Comparison of ENCODE assay signal across 9 cellular contexts in genomic region chr7:33423646-33424020, GRCh38.
DNase-seq lines count a peak whose midpoint lies in the region; ATAC-seq, FAIRE-seq and TF ChIP-seq lines count a peak whose summit lies in the region.
"Had no signal": no experiment of that assay in that cellular context is flagged by ENCODE, and none has a peak within 500 bp of the region (broad histone marks: within the 10 kb centered on the region; RNA-seq: fewer than 3 reads in every experiment).

No MANE protein-coding gene starts in this region.

- CTCF ChIA-PET in A549 (lab: Yijun Ruan, JAX) = interaction anchor here (0.9 to 1.1 kb wide), 2 partner anchors 237 to 292 kb away, joined by 3 read pairs; no protein-coding TSS in a partner anchor

- H3K4me2 ChIP-seq in A549 = no peak overlapping the region

- H3K27ac ChIP-seq in A549 (no peak overlapping the region), dorsolateral prefrontal cortex (no peak overlapping the region)

- no peak overlapping the region for H3K4me3 ChIP-seq in A549
- no peak overlapping the region for H3K4me3 ChIP-seq in dorsolateral prefrontal cortex
- H3K4me3 ChIP-seq: HAP-1 had no signal

- FAIRE-seq in A549 (lab: Jason Lieb, UNC) = peak; percentile 68

- H3K9me3 ChIP-seq in A549 = no peaks in the 10 kb centered on the region
- H3K9me3 ChIP-seq: HAP-1 had no signal

- H3K4me1 Mint-ChIP-seq in glutamatergic neuron (ENCODE audit: low read depth, unreplicated experiment) = peaks cover 23% of the 10 kb centered on the region

- ATAC-seq in A549 = no peak
- ATAC-seq in GM18499 (IDR thresholded peaks at IDR 0.05; ENCODE audit: insufficient read depth, unreplicated experiment) = peak; percentile 96
- ATAC-seq in HG02763 (IDR thresholded peaks at IDR 0.05; ENCODE audit: unreplicated experiment) = peak; percentile 80

- no peak overlapping the region for H3K27ac Mint-ChIP-seq in glutamatergic neuron (ENCODE audit: unreplicated experiment)

- H3K27me3 ChIP-seq in dorsolateral prefrontal cortex = no peaks in the 10 kb centered on the region

- H3K9me3 Mint-ChIP-seq in glutamatergic neuron (ENCODE audit: unreplicated experiment) = no peaks in the 10 kb centered on the region

- no peak overlapping the region for H3K4me3 Mint-ChIP-seq in glutamatergic neuron (ENCODE audit: unreplicated experiment)

- H3K27me3 Mint-ChIP-seq in glutamatergic neuron (ENCODE audit: unreplicated experiment) = peaks cover 2% of the 10 kb centered on the region

- TF ChIP-seq EP300 in A549 (IDR thresholded peaks at IDR 0.05) = no peak

- peak; percentile 35 to 44; a peak in 4 of 5 replicates for TF ChIP-seq RAD21 in A549 (conservative IDR thresholded peaks at IDR 0.05 in 1 of 2, IDR thresholded peaks at IDR 0.05 in 1 of 2)

- POLR2A ChIA-PET in A549 (lab: Yijun Ruan, JAX) = no interaction called here

- no peak for TF ChIP-seq POLR2A in A549 (IDR thresholded peaks at IDR 0.05; ENCODE audit: low read length)

- 17% methylated on average over 1 of the region's 1 CpG for WGBS in A549 (ENCODE audit: missing lambda C conversion rate)

- TF ChIP-seq CTCF in A549 (IDR thresholded peaks at IDR 0.05) = peak; percentile 40
- TF ChIP-seq CTCF in glutamatergic neuron (IDR thresholded peaks at IDR 0.05; ENCODE audit: partially characterized antibody, unreplicated experiment) = peak; percentile 69
- peak in 26 of 56 donors; percentile 9 to 47 (median 24) for TF ChIP-seq CTCF in dorsolateral prefrontal cortex (IDR thresholded peaks at IDR 0.05 in 54 of 56, conservative IDR thresholded peaks at IDR 0.05 in 2 of 56; ENCODE audit: low read depth in 1 of 56, partially characterized antibody in 56 of 56)

- peak; percentile 4 to 12 for DNase-seq in A549 (ENCODE audit: low read depth in 1 of 2, low spot score in 1 of 2)
- DNase-seq in NCI-H774 (lab: John Stamatoyannopoulos, UW) = peak; percentile 19
- no peak for DNase-seq in glutamatergic neuron
- DNase-seq in dorsolateral prefrontal cortex = no peak
- no peak for DNase-seq in NCI-H2171 (lab: John Stamatoyannopoulos, UW)
- no peak for DNase-seq in inferior parietal cortex (ENCODE audit: extremely low spot score)

- H3K36me3 Mint-ChIP-seq in glutamatergic neuron (ENCODE audit: unreplicated experiment) = no peaks in the 10 kb centered on the region

- H3K4me1 ChIP-seq in A549 = no peaks in the 10 kb centered on the region
- H3K4me1 ChIP-seq: HAP-1 had no signal

- intact Hi-C loops in dorsolateral prefrontal cortex (cut with DNase I) = no loop called here

TF ChIP-seq in A549, 52 proteins besides CTCF, POLR2A, EP300 and RAD21:
- TF ChIP-seq SREBF2 (IDR thresholded peaks at IDR 0.05) (no peak), MAZ (IDR thresholded peaks at IDR 0.05; ENCODE audit: borderline replicate concordance, low read depth, low read length) (no peak), SMC3 (IDR thresholded peaks at IDR 0.05) (0 out of 3 replicates have a peak, but pooled peaks have one; percentile 6), BHLHE40 (IDR thresholded peaks at IDR 0.05; ENCODE audit: low read depth, low read length) (no peak), RFX5 (IDR thresholded peaks at IDR 0.05) (no peak), REST (IDR thresholded peaks at IDR 0.05) (no peak), EHMT2 (IDR thresholded peaks at IDR 0.05; ENCODE audit: low read depth) (no peak)

Comparison
In these comparisons a context has a peak if more than half of its experiments do, and no peak if none do; other contexts are left out.
1. ATAC-seq: peak in GM18499 (single experiment) and HG02763 (single experiment); none in A549 (0 of 2).
2. DNase-seq: peak in A549 (2 of 2) and NCI-H774 (single experiment); none in glutamatergic neuron (single experiment), dorsolateral prefrontal cortex (0 of 10), NCI-H2171 (single experiment) and inferior parietal cortex (single experiment).